7 cellular contexts compared by ENCODE assay signal in the genomic region with DNA sequence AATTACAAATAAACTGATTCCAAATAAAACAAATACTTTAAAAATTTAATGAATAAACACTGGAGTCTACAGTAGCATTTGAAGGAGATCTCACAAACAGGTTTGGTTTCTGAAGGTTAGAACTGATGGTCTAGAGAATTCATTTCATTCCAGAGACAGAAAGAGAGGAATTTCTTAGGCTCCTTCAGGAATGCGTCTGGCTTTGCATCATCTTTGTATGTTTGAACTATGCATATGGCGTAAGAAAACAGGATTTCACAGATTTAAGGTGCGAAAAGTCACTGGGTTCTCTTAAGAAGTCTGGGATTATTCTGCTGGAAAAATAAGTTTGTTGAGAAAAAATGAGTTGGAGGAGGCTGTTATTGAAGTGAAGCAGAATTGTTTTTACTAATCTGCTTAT.
DNase-seq lines count a peak whose midpoint lies in the region; TF ChIP-seq lines count a peak whose summit lies in the region.
"Not testable (repeated sequence)": the region's sequence is repeated elsewhere in the genome, so short reads cannot be mapped to it uniquely, and the experiment has no call there.

No MANE protein-coding gene starts in this region.

- not testable (repeated sequence) for H3K18ac ChIP-seq in mesenchymal stem cell (ENCODE audit: low read depth in 1 of 2, low read length in 2 of 2)

- WGBS in mammary epithelial cell (ENCODE audit: low coverage, missing lambda C conversion rate) = 56% methylated on average over 3 of the region's 3 CpGs
- 65% methylated on average over 3 of the region's 3 CpGs for WGBS in mesenchymal stem cell

- H3K4me1 ChIP-seq in Caco-2; mesenchymal stem cell (ENCODE audit: control insufficient read depth, insufficient read depth, low read depth, low read length): not testable (repeated sequence)
- H3K4me1 ChIP-seq in KMS-11 (ENCODE audit: low read depth, poor library complexity, severe bottlenecking) (peaks cover 80% of the 10 kb centered on the region), mammary epithelial cell (ENCODE audit: insufficient read depth, low read length) (peaks cover 35% of the 10 kb centered on the region)

- not testable (repeated sequence) for H2BK120ac ChIP-seq in mesenchymal stem cell (ENCODE audit: low read depth, low read length)

- not testable (repeated sequence) for H3K9ac ChIP-seq in KMS-11; mammary epithelial cell (ENCODE audit: insufficient read depth, low read length); mesenchymal stem cell (ENCODE audit: low read length)

- H3K4me2 ChIP-seq in KMS-11 (peak overlapping the region; percentile 37; the same call in 1 of the 2 replicates), mammary epithelial cell (ENCODE audit: insufficient read depth, low read depth, low read length) (peak overlapping the region; percentile 53)
- H3K4me2 ChIP-seq in mesenchymal stem cell (ENCODE audit: low read length, poor library complexity, severe bottlenecking) = not testable (repeated sequence)

- not testable (repeated sequence) for BruUV-seq in Caco-2 (replicated peaks; lab: Mats Ljungman, UMichigan); mammary epithelial cell (replicated peaks; lab: Mats Ljungman, UMichigan)

- CTCF ChIA-PET in Caco-2 (lab: Charles Lee); mammary epithelial cell (lab: Charles Lee; ENCODE audit: low non-redundant PET): not testable (repeated sequence)

- H3K27ac ChIP-seq in KMS-11; mammary epithelial cell (ENCODE audit: insufficient read depth, low read depth, low read length); mesenchymal stem cell (ENCODE audit: low read length, poor library complexity, severe bottlenecking): not testable (repeated sequence)

- not testable (repeated sequence) for H3K36me3 Mint-ChIP-seq in Caco-2 (ENCODE audit: insufficient read depth, unreplicated experiment); activated CD4-positive, alpha-beta T cell treated with anti-CD3 and anti-CD28 coated beads, Interleukin-2, amount 10 ng/mL, durations not matched to agents 24 days and 14 days (ENCODE audit: low read depth); nephron (ENCODE audit: low read depth)

- intact Hi-C loops in Caco-2 (cut with micrococcal nuclease; ENCODE audit: unreplicated experiment); activated CD4-positive, alpha-beta T cell treated with anti-CD3 and anti-CD28 coated beads, Interleukin-2, amount 10 ng/mL, durations not matched to agents 24 days and 14 days (cut with micrococcal nuclease); mammary epithelial cell (cut with micrococcal nuclease): not testable (repeated sequence)

- H3K27me3 Mint-ChIP-seq in Caco-2 (ENCODE audit: insufficient read depth, unreplicated experiment) = not testable (repeated sequence)
- peaks cover 33% of the 10 kb centered on the region for H3K27me3 Mint-ChIP-seq in activated CD4-positive, alpha-beta T cell treated with anti-CD3 and anti-CD28 coated beads, Interleukin-2, amount 10 ng/mL, durations not matched to agents 24 days and 14 days
- peaks cover 45% of the 10 kb centered on the region for H3K27me3 Mint-ChIP-seq in nephron (ENCODE audit: low read depth)

- not testable (repeated sequence) for H2AFZ ChIP-seq in KMS-11 (ENCODE audit: low read depth); mesenchymal stem cell (ENCODE audit: low read depth, low read length)
- H2AFZ ChIP-seq in mammary epithelial cell (ENCODE audit: low read depth, low read length) = peak overlapping the region; percentile 72

- H3K9me3 ChIP-seq in Caco-2; mammary epithelial cell (replicated peaks; ENCODE audit: insufficient read depth, low read length); mesenchymal stem cell (ENCODE audit: control insufficient read depth, low read length): not testable (repeated sequence)

- H3K79me1 ChIP-seq in mesenchymal stem cell (replicated peaks; ENCODE audit: low read length, poor library complexity, severe bottlenecking) = not testable (repeated sequence)

- dilution Hi-C loops in mammary epithelial cell (cut with HindIII; ENCODE audit: low sequenced_read_pairs) = not testable (repeated sequence)

- H3K14ac ChIP-seq in mesenchymal stem cell (ENCODE audit: low read length in 2 of 2) = not testable (repeated sequence)

- H2BK12ac ChIP-seq in mesenchymal stem cell (ENCODE audit: low read length in 2 of 2) = not testable (repeated sequence)

- H3K79me2 ChIP-seq in KMS-11 (ENCODE audit: insufficient read depth, low read depth); mammary epithelial cell (ENCODE audit: insufficient read depth, low read length): not testable (repeated sequence)

- not testable (repeated sequence) for H3K9me3 Mint-ChIP-seq in Caco-2 (ENCODE audit: unreplicated experiment); activated CD4-positive, alpha-beta T cell treated with anti-CD3 and anti-CD28 coated beads, Interleukin-2, amount 10 ng/mL, durations not matched to agents 24 days and 14 days; nephron

- peaks cover 11% of the 10 kb centered on the region for H3K4me1 Mint-ChIP-seq in Caco-2 (ENCODE audit: low read depth, unreplicated experiment)
- peaks cover 37% of the 10 kb centered on the region for H3K4me1 Mint-ChIP-seq in activated CD4-positive, alpha-beta T cell treated with anti-CD3 and anti-CD28 coated beads, Interleukin-2, amount 10 ng/mL, durations not matched to agents 24 days and 14 days
- peaks cover 46% of the 10 kb centered on the region for H3K4me1 Mint-ChIP-seq in nephron

- H3K23ac ChIP-seq in mesenchymal stem cell (ENCODE audit: low read length in 2 of 2) = not testable (repeated sequence)

- H2AK5ac ChIP-seq in mesenchymal stem cell (ENCODE audit: low read length, severe bottlenecking) = not testable (repeated sequence)

- H4K20me1 ChIP-seq in KMS-11 (ENCODE audit: insufficient read depth); mammary epithelial cell (ENCODE audit: insufficient read depth, low read length): not testable (repeated sequence)

- POLR2A ChIA-PET in Caco-2 (lab: Charles Lee) = not testable (repeated sequence)

- not testable (repeated sequence) for TF ChIP-seq CTCF in Caco-2 (IDR thresholded peaks at IDR 0.05; ENCODE audit: insufficient read depth in 1 of 2, low read depth in 1 of 2, low read length in 1 of 2, severe bottlenecking in 1 of 2, unreplicated experiment in 1 of 2); KMS-11 (conservative IDR thresholded peaks at IDR 0.05; ENCODE audit: low read depth, low read length); mammary epithelial cell (conservative IDR thresholded peaks at IDR 0.05 in 1 of 2, IDR thresholded peaks at IDR 0.05 in 1 of 2; ENCODE audit: extremely low read depth in 1 of 2, insufficient read depth in 1 of 2, low read depth in 1 of 2, low read length in 2 of 2); epithelial cell of esophagus (IDR thresholded peaks at IDR 0.05; ENCODE audit: insufficient read depth, low read depth, low read length, missing control alignments); nephron (IDR thresholded peaks at IDR 0.05; ENCODE audit: unreplicated experiment in 3 of 3)

- H3K27me3 ChIP-seq in Caco-2 (replicated peaks; ENCODE audit: control insufficient read depth, insufficient read depth, low read length); KMS-11 (ENCODE audit: insufficient read depth, low read depth); mammary epithelial cell (ENCODE audit: insufficient read depth, low read length): not testable (repeated sequence)
- peaks cover 0 to 33% of the 10 kb centered on the region in 2 experiments for H3K27me3 ChIP-seq in mesenchymal stem cell (ENCODE audit: control insufficient read depth in 1 of 2, insufficient read depth in 1 of 2, low read length in 2 of 2)

- not testable (repeated sequence) for H4K91ac ChIP-seq in mesenchymal stem cell (ENCODE audit: low read length)

- peak overlapping the region; percentile 35 for H3K27ac Mint-ChIP-seq in Caco-2 (ENCODE audit: unreplicated experiment)
- not testable (repeated sequence) for H3K27ac Mint-ChIP-seq in activated CD4-positive, alpha-beta T cell treated with anti-CD3 and anti-CD28 coated beads, Interleukin-2, amount 10 ng/mL, durations not matched to agents 24 days and 14 days
- H3K27ac Mint-ChIP-seq in nephron = peak overlapping the region in 2 of 3 experiments; percentile 21 to 47

- in situ Hi-C loops in mammary epithelial cell (cut with MboI; ENCODE audit: low sequenced_read_pairs in 2 of 2) = not testable (repeated sequence)

- not testable (repeated sequence) for H3K4ac ChIP-seq in mesenchymal stem cell (ENCODE audit: low read depth in 1 of 2, low read length in 2 of 2)

- H3K4me3 Mint-ChIP-seq in Caco-2 (ENCODE audit: unreplicated experiment); activated CD4-positive, alpha-beta T cell treated with anti-CD3 and anti-CD28 coated beads, Interleukin-2, amount 10 ng/mL, durations not matched to agents 24 days and 14 days; nephron: not testable (repeated sequence)

- peak in 1 of 2 experiments; percentile 31 for DNase-seq in Caco-2
- peak; percentile 19 for DNase-seq in activated CD4-positive, alpha-beta T cell treated with anti-CD3 and anti-CD28 coated beads, Interleukin-2, amount 10 ng/mL, durations not matched to agents 24 days and 14 days
- not testable (repeated sequence) for DNase-seq in mammary epithelial cell
- peak; percentile 17 for DNase-seq in epithelial cell of esophagus (ENCODE audit: low read depth)
- DNase-seq in mesenchymal stem cell = peak; percentile 17

- H3K36me3 ChIP-seq in Caco-2 (ENCODE audit: control insufficient read depth, insufficient read depth, low read length); KMS-11 (ENCODE audit: insufficient read depth); mammary epithelial cell (ENCODE audit: insufficient read depth, low read length); mesenchymal stem cell (ENCODE audit: control insufficient read depth in 1 of 2, insufficient read depth in 2 of 2, low read depth in 1 of 2, low read length in 2 of 2): not testable (repeated sequence)

- H4K8ac ChIP-seq in mesenchymal stem cell (ENCODE audit: low read length) = not testable (repeated sequence)

- not testable (repeated sequence) for H2BK15ac ChIP-seq in mesenchymal stem cell (ENCODE audit: low read depth, poor library complexity, severe bottlenecking)

- H2BK5ac ChIP-seq in mesenchymal stem cell (ENCODE audit: low read depth, low read length, poor library complexity, severe bottlenecking) = not testable (repeated sequence)

- H3K4me3 ChIP-seq in Caco-2 (ENCODE audit: low read depth, low read length); KMS-11 (IDR thresholded peaks at IDR 0.05; ENCODE audit: insufficient read depth, low read depth, low read length); mammary epithelial cell (replicated peaks in 1 of 3; ENCODE audit: insufficient read depth in 1 of 3, low read depth in 2 of 3, low read length in 3 of 3); epithelial cell of esophagus (ENCODE audit: low read length); mesenchymal stem cell (ENCODE audit: insufficient read depth in 1 of 2, low read depth in 1 of 2, low read length in 2 of 2): not testable (repeated sequence)
